Comparison of ENCODE assay signal across 8 cellular contexts in the genomic region with DNA sequence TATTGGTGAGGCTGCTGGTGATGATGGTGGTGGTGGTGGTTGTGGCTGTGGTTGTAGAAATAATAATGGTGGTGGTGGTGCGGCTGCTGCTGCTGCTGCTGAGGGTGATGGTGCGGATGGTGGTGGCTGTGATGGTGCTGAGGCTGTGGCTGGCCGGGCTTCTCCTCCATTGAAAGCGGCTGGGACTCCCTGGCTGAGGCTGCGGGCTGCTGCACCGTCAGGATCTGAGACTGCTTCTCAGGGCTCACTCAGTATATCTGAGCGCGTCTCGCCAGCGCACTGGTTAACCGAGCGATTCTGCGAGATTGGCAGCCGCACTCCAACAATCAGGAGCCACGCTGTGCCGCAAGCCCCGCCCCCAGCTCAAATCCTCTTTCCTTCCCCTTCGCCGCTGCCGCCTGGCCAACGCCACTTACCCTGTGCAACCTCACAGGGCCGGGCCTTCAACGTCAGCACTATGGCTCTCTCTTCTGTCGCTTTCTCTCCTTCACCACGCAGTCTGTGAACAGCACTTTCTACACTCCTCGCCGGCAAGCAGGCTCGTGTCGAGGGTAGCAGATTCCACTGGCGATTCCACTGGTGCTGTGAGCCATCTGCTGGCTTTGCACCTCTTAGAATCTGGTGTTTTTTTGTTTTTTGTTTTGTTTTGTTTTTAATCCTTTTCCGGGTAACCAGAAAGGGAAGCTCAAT. TPM values are rescaled to one million over a fixed set of nuclear protein-coding genes. Genes with fewer than 3 reads are reported as not detected.
DNase-seq lines count a peak whose midpoint lies in the region; ATAC-seq and TF ChIP-seq lines count a peak whose summit lies in the region.

A gene with protein sequence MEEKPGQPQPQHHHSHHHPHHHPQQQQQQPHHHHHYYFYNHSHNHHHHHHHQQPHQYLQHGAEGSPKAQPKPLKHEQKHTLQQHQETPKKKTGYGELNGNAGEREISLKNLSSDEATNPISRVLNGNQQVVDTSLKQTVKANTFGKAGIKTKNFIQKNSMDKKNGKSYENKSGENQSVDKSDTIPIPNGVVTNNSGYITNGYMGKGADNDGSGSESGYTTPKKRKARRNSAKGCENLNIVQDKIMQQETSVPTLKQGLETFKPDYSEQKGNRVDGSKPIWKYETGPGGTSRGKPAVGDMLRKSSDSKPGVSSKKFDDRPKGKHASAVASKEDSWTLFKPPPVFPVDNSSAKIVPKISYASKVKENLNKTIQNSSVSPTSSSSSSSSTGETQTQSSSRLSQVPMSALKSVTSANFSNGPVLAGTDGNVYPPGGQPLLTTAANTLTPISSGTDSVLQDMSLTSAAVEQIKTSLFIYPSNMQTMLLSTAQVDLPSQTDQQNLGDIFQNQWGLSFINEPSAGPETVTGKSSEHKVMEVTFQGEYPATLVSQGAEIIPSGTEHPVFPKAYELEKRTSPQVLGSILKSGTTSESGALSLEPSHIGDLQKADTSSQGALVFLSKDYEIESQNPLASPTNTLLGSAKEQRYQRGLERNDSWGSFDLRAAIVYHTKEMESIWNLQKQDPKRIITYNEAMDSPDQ (minus strand): TSS at position 259 of the 690 bp plus-strand sequence. CDS start 89 bp downstream, at position 170.

- intact Hi-C loops in CD14-positive monocyte (cut with micrococcal nuclease) = loop anchor here (5.0 kb wide), 2 partner anchors 37 to 152 kb away; no protein-coding TSS in a partner anchor
- intact Hi-C loops in left lung (cut with DNase I) = loop anchor here in 1 of 2 donors (5.0 to 10.0 kb wide), 2 partner anchors 59 to 147 kb away; no protein-coding TSS in a partner anchor

- TF ChIP-seq CTCF in CD14-positive monocyte (IDR thresholded peaks at IDR 0.05) (no peak), left lung (IDR thresholded peaks at IDR 0.05) (no peak)

- peak within 1 kb of the TSS; percentile 99 to 100 (median 99) for H3K27ac Mint-ChIP-seq in CD14-positive monocyte

- H3K27me3 Mint-ChIP-seq in CD14-positive monocyte (ENCODE audit: low read depth in 3 of 3) = peaks cover 0 to 9% (median 0%) of the 10 kb centered on the region in 3 donors

- H3K36me3 ChIP-seq in left lung = peaks cover 0 to 15% of the 10 kb centered on the region in 2 donors

- H3K4me1 Mint-ChIP-seq in CD14-positive monocyte = peaks cover 37% of the 10 kb centered on the region

- ATAC-seq in GM19397 (IDR thresholded peaks at IDR 0.05; ENCODE audit: unreplicated experiment) = peak; percentile 80
- ATAC-seq in HG03571 (IDR thresholded peaks at IDR 0.05; ENCODE audit: unreplicated experiment) = peak; percentile 73
- peak; percentile 94 for ATAC-seq in left lung

- peaks cover 0 to 2% (median 0%) of the 10 kb centered on the region in 7 donors for H3K9me3 Mint-ChIP-seq in CD14-positive monocyte

- H3K27ac ChIP-seq in left lung = peak within 1 kb of the TSS; percentile 96 to 99

- peaks cover 21 to 39% of the 10 kb centered on the region in 2 donors for H3K4me1 ChIP-seq in left lung

- H3K9me3 ChIP-seq in left lung = no peaks in the 10 kb centered on the region

- peak within 1 kb of the TSS; percentile 92 to 94 for H3K4me3 ChIP-seq in left lung

- no peaks in the 10 kb centered on the region for H3K27me3 ChIP-seq in left lung

- H3K36me3 Mint-ChIP-seq in CD14-positive monocyte = peaks cover 9 to 14% of the 10 kb centered on the region in 2 donors

- DNase-seq in CD14-positive monocyte (ENCODE audit: low spot score) (peak; percentile 98), NCI-H82 (lab: John Stamatoyannopoulos, UW) (peak; percentile 100), dermis blood vessel endothelial cell (peak; percentile 99), left lung (peak; percentile 98 to 99)
- peak; percentile 98 to 99 for DNase-seq in activated CD4-positive, alpha-beta T cell treated with anti-CD3 and anti-CD28 coated beads, Interleukin-2, amount 50 U/mL, for 48 hours
- DNase-seq in stimulated activated CD4-positive, alpha-beta T cell treated with anti-CD3 and anti-CD28 coated beads, Interleukin-2, amount 100 ng/mL, for 48 hours = peak; percentile 97

- H3K4me3 Mint-ChIP-seq in CD14-positive monocyte = peak within 1 kb of the TSS; percentile 100

RNA-seq across cellular contexts. Expression of the gene that starts here (rescaled TPM):
- 10 to 100 TPM in 1 of 2 donors, 1 to 10 TPM in 1; 8.7 to 13.7 TPM for polyA plus RNA-seq in CD14-positive monocyte
- 38.5 and 43.7 TPM in 2 replicates for total RNA-seq in dermis blood vessel endothelial cell
- total RNA-seq in left lung = 10 to 100 TPM; 54.7 to 61.2 TPM

Comparison
In these comparisons a context has a peak if more than half of its experiments do, and no peak if none do; other contexts are left out.
1. Peak in every context shown above with its lines: DNase-seq, ATAC-seq, H3K4me3 ChIP-seq and H3K27ac ChIP-seq.